ENCODE assay signal across 8 cellular contexts in genomic region chr22:29030016-29030617, GRCh38. TPM values are rescaled to one million over a fixed set of nuclear protein-coding genes. Genes with fewer than 3 reads are reported as not detected.
DNase-seq lines count a peak whose midpoint lies in the region; ATAC-seq and TF ChIP-seq lines count a peak whose summit lies in the region.

No MANE protein-coding gene starts in this region.

- WGBS in testis, 2 donors: 37 to 45% methylated on average over 20 of the region's 20 CpGs

- TF ChIP-seq CTCF in astrocyte of the spinal cord (IDR thresholded peaks at IDR 0.05; ENCODE audit: low read depth, low read length) (no peak), testis (IDR thresholded peaks at IDR 0.05) (no peak)

- H3K4me3 ChIP-seq in astrocyte of the spinal cord (ENCODE audit: low read depth, low read length) (peak overlapping the region; percentile 39), testis (peak overlapping the region; percentile 42 to 51)

- peak; percentile 2 for ATAC-seq in left lobe of liver
- no peak for ATAC-seq in HG03196 (IDR thresholded peaks at IDR 0.05; ENCODE audit: unreplicated experiment)

- no peaks in the 10 kb centered on the region for H3K36me3 Mint-ChIP-seq in activated CD4-positive, alpha-beta T cell treated with anti-CD3 and anti-CD28 coated beads, Interleukin-2, amount 10 ng/mL, durations not matched to agents 24 days and 14 days (ENCODE audit: low read depth)

- no peaks in the 10 kb centered on the region for H3K9me3 Mint-ChIP-seq in activated CD4-positive, alpha-beta T cell treated with anti-CD3 and anti-CD28 coated beads, Interleukin-2, amount 10 ng/mL, durations not matched to agents 24 days and 14 days

- peaks cover 26% of the 10 kb centered on the region for H3K4me1 ChIP-seq in testis

- no peak for DNase-seq in activated CD4-positive, alpha-beta T cell treated with anti-CD3 and anti-CD28 coated beads, Interleukin-2, amount 10 ng/mL, durations not matched to agents 24 days and 14 days
- no peak for DNase-seq in activated CD4-positive, alpha-beta T cell treated with anti-CD3 and anti-CD28 coated beads for 4 hours
- DNase-seq in astrocyte of the spinal cord (ENCODE audit: low read depth, low spot score) (peak; percentile 76), left lobe of liver (ENCODE audit: low spot score) (no peak), testis (no peak), pons (ENCODE audit: low spot score) (no peak), ecto neural progenitor cell (ENCODE audit: low spot score) (no peak)

- H3K9me3 ChIP-seq in testis: no peaks in the 10 kb centered on the region

- H3K27ac ChIP-seq in testis: peak overlapping the region; percentile 90 to 93

- intact Hi-C loops in activated CD4-positive, alpha-beta T cell treated with anti-CD3 and anti-CD28 coated beads, Interleukin-2, amount 10 ng/mL, durations not matched to agents 24 days and 14 days (cut with micrococcal nuclease): no loop called here
- intact Hi-C loops in testis (cut with DNase I; ENCODE audit: low total_unique reads): no loop called here

- peaks cover 6% of the 10 kb centered on the region for H3K4me1 Mint-ChIP-seq in activated CD4-positive, alpha-beta T cell treated with anti-CD3 and anti-CD28 coated beads, Interleukin-2, amount 10 ng/mL, durations not matched to agents 24 days and 14 days

- no peak for TF ChIP-seq POLR2A in testis (IDR thresholded peaks at IDR 0.05)

- H3K27me3 ChIP-seq in testis: no peaks in the 10 kb centered on the region

- H3K4me3 Mint-ChIP-seq in activated CD4-positive, alpha-beta T cell treated with anti-CD3 and anti-CD28 coated beads, Interleukin-2, amount 10 ng/mL, durations not matched to agents 24 days and 14 days: peak overlapping the region; percentile 17

- no peak overlapping the region for H3K27ac Mint-ChIP-seq in activated CD4-positive, alpha-beta T cell treated with anti-CD3 and anti-CD28 coated beads, Interleukin-2, amount 10 ng/mL, durations not matched to agents 24 days and 14 days

- H3K36me3 ChIP-seq in testis (ENCODE audit: low read depth, missing control alignments): no peaks in the 10 kb centered on the region

- peaks cover 68% of the 10 kb centered on the region for H3K27me3 Mint-ChIP-seq in activated CD4-positive, alpha-beta T cell treated with anti-CD3 and anti-CD28 coated beads, Interleukin-2, amount 10 ng/mL, durations not matched to agents 24 days and 14 days

- in situ Hi-C loops in astrocyte of the spinal cord (cut with HindIII; ENCODE audit: low sequenced_read_pairs): no loop called here

RNA-seq across cellular contexts. Expression of gene C22orf31, which starts 31.5 kb away (rescaled TPM):
- not detected in 2 replicates for total RNA-seq in activated CD4-positive, alpha-beta T cell treated with anti-CD3 and anti-CD28 coated beads, Interleukin-2, amount 10 ng/mL, durations not matched to agents 24 days and 14 days
- not detected for total RNA-seq in left lobe of liver
- total RNA-seq in testis: 10 to 100 TPM in 1 of 2 donors, 1 to 10 TPM in 1; 1.8 to 10.9 TPM
- polyA plus RNA-seq in testis (ENCODE audit: insufficient read depth, low read depth, low replicate concordance): 4.5 TPM

RNA-seq across cellular contexts. Expression of gene KREMEN1, which starts 42.7 kb away (rescaled TPM):
- total RNA-seq in activated CD4-positive, alpha-beta T cell treated with anti-CD3 and anti-CD28 coated beads, Interleukin-2, amount 10 ng/mL, durations not matched to agents 24 days and 14 days: not detected in 2 replicates
- total RNA-seq in left lobe of liver (4.9 TPM), testis (10 to 100 TPM; 54.5 to 54.9 TPM)
- polyA plus RNA-seq in testis (ENCODE audit: insufficient read depth, low read depth, low replicate concordance): 42.5 TPM
